In genomic region chr3:116140100-116140689, GRCh38 we compare ENCODE assay signal across 8 cellular contexts.
DNase-seq lines count a peak whose midpoint lies in the region; ATAC-seq, FAIRE-seq and TF ChIP-seq lines count a peak whose summit lies in the region.

No MANE protein-coding gene starts in this region.

- H3K4me1 ChIP-seq in transverse colon: peaks cover 0 to 6% (median 1%) of the 10 kb centered on the region in 4 donors

- TF ChIP-seq EP300 in transverse colon (IDR thresholded peaks at IDR 0.05; ENCODE audit: low read depth): no peak

- intact Hi-C loops in transverse colon (cut with DNase I; ENCODE audit: low total_unique reads): loop anchor here (5.0 kb wide), 1 partner anchor 307 kb away; the partner anchor contains the start of gene LSAMP

- H3K9me3 ChIP-seq in SK-N-MC (ENCODE audit: low read depth, low read length) (0 out of 2 replicates have a peak, but pooled peaks cover 4% of the 10 kb centered on the region), transverse colon (no peaks in the 10 kb centered on the region)

- H3K27ac ChIP-seq in 22Rv1 (no peak overlapping the region), SK-N-MC (peak overlapping the region; percentile 62), transverse colon (peak overlapping the region in 1 of 4 donors; percentile 50)

- H3K36me3 ChIP-seq in SK-N-MC (ENCODE audit: insufficient read depth, low read length) (peaks cover 8% of the 10 kb centered on the region; the same call in 1 of the 2 replicates), transverse colon (no peaks in the 10 kb centered on the region)

- DNase-seq in Kasumi-1 (lab: John Stamatoyannopoulos, UW) (peak; percentile 42 to 61), SK-N-MC (ENCODE audit: low read depth, low spot score) (no peak), frontal cortex (ENCODE audit: low spot score in 2 of 2) (no peak), transverse colon (no peak), islet precursor cell (no peak)
- DNase-seq in activated CD4-positive, alpha-beta T cell treated with anti-CD3 and anti-CD28 coated beads, Interleukin-2, amount 50 U/mL, for 4 hours: no peak

- peak; percentile 45 for ATAC-seq in GM18505 (IDR thresholded peaks at IDR 0.05; ENCODE audit: unreplicated experiment)

- no peak overlapping the region for H3K9ac ChIP-seq in SK-N-MC (ENCODE audit: insufficient read length)

- whole genome bisulfite sequencing in transverse colon (ENCODE audit: low coverage in 1 of 2), 2 donors: 17 to 20% methylated on average over 5 of the region's 5 CpGs

- peak; percentile 93 for FAIRE-seq in frontal cortex (lab: Jason Lieb, UNC)

- TF ChIP-seq POLR2A in GM18505 (IDR thresholded peaks at IDR 0.05; ENCODE audit: borderline replicate concordance, extremely low read depth, insufficient read depth, insufficient read length): no peak
- TF ChIP-seq POLR2A in transverse colon (IDR thresholded peaks at IDR 0.05): no peak

- TF ChIP-seq CTCF in 22Rv1 (IDR thresholded peaks at IDR 0.05) (peak; percentile 91), transverse colon (IDR thresholded peaks at IDR 0.05) (peak; percentile 66 to 92 (median 85))

- no peaks in the 10 kb centered on the region for H3K27me3 ChIP-seq in transverse colon

- in situ Hi-C loops in transverse colon (cut with MboI; ENCODE audit: low pct_ligation_motif_present in 1 of 4, low pct_unique_long_range_greater_than_20kb in 1 of 4, low sequenced_read_pairs in 3 of 4): loop anchor here in 3 of 4 donors (10.0 to 25.0 kb wide), 2 partner anchors 615 to 622 kb away; no protein-coding TSS in a partner anchor

- H3K4me3 ChIP-seq in SK-N-MC (no peak overlapping the region), transverse colon (no peak overlapping the region)

Comparison
In these comparisons a context has a peak if more than half of its experiments do, and no peak if none do; other contexts are left out.
1. DNase-seq: peak in Kasumi-1 (2 of 2); none in SK-N-MC (single experiment), frontal cortex (0 of 2), transverse colon (single experiment), islet precursor cell (single experiment) and activated CD4-positive, alpha-beta T cell treated with anti-CD3 and anti-CD28 coated beads, Interleukin-2, amount 50 U/mL, for 4 hours (0 of 2).